Comparison of ENCODE assay signal across 1 cellular context in the genomic region with DNA sequence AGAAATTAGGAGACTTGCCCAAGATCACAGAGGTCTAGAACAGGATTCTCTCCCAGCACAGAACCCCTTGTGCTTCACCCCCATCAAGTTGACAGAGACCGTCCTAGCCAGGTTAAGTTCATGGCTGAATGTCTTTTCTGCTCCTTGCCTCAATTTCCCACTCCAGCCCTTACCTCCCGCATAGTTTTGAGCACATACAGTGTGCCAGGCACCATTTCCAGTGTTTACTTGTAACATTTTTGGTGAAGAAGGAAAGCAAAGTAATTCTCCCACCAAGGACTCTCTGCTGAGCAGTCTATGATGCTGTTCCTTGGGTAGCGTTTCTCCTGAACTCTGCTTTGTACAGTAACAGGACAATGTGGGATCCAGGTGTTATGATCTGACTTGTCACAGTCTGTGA.
TF ChIP-seq lines count a peak whose summit lies in the region.

No MANE protein-coding gene starts in this region.

TF ChIP-seq in IMR-90, 13 proteins besides CTCF, POLR2A, EP300 and RAD21 (continued from another document):
- TF ChIP-seq ELK1 (IDR thresholded peaks at IDR 0.05; ENCODE audit: borderline replicate concordance, low read depth, low read length) (no peak), SMC3 (IDR thresholded peaks at IDR 0.05; ENCODE audit: low read depth, low read length) (no peak), FOS (IDR thresholded peaks at IDR 0.05; ENCODE audit: low read depth, low read length) (no peak), NFE2L2 (IDR thresholded peaks at IDR 0.05; ENCODE audit: low read depth, low read length) (no peak), MAFK (IDR thresholded peaks at IDR 0.05; ENCODE audit: low read depth, low read length) (no peak)
